Comparison of ENCODE assay signal across 8 cellular contexts in genomic region chr10:4512557-4513286, GRCh38.
DNase-seq lines count a peak whose midpoint lies in the region; ATAC-seq and TF ChIP-seq lines count a peak whose summit lies in the region.

No MANE protein-coding gene starts in this region.

- no peaks in the 10 kb centered on the region for H4K20me1 ChIP-seq in mammary epithelial cell (ENCODE audit: insufficient read depth, low read length)

- H3K4me1 ChIP-seq in mammary epithelial cell (ENCODE audit: insufficient read depth, low read length): peaks cover 5% of the 10 kb centered on the region
- H3K4me1 ChIP-seq in right lobe of liver: no peaks in the 10 kb centered on the region

- no peaks in the 10 kb centered on the region for H3K79me2 ChIP-seq in mammary epithelial cell (ENCODE audit: insufficient read depth, low read length)

- H3K4me2 ChIP-seq in mammary epithelial cell (ENCODE audit: insufficient read depth, low read depth, low read length): no peak overlapping the region

- H3K27me3 ChIP-seq in mammary epithelial cell (ENCODE audit: insufficient read depth, low read length): no peaks in the 10 kb centered on the region
- no peaks in the 10 kb centered on the region for H3K27me3 ChIP-seq in right lobe of liver

- no peak overlapping the region for H3K27ac ChIP-seq in mammary epithelial cell (ENCODE audit: insufficient read depth, low read depth, low read length)
- no peak overlapping the region for H3K27ac ChIP-seq in right lobe of liver

- H3K36me3 ChIP-seq in mammary epithelial cell (ENCODE audit: insufficient read depth, low read length) (no peaks in the 10 kb centered on the region), right lobe of liver (no peaks in the 10 kb centered on the region)

- dilution Hi-C loops in mammary epithelial cell (cut with HindIII; ENCODE audit: low sequenced_read_pairs): no loop called here

- CTCF ChIA-PET in mammary epithelial cell (lab: Charles Lee; ENCODE audit: low non-redundant PET): interaction anchor here (0.6 kb wide), 1 partner anchor 1012 kb away, joined by 6 read pairs; no protein-coding TSS in a partner anchor

- TF ChIP-seq POLR2A in right lobe of liver (IDR thresholded peaks at IDR 0.05): no peak

- intact Hi-C loops in mammary epithelial cell (cut with micrococcal nuclease): loop anchor here (1.0 to 10.0 kb wide), 7 partner anchors 29 to 1318 kb away; partner anchors contain the start of gene KLF6
- intact Hi-C loops in right lobe of liver (cut with DNase I): no loop called here

- H2AFZ ChIP-seq in mammary epithelial cell (ENCODE audit: low read depth, low read length): peak overlapping the region; percentile 68

- in situ Hi-C loops in Caki2 (cut with HindIII; ENCODE audit: low pct_unique_long_range_greater_than_20kb, low sequenced_read_pairs) (no loop called here), mammary epithelial cell (cut with MboI; ENCODE audit: low sequenced_read_pairs in 2 of 2) (loop anchor here (10.0 to 25.0 kb wide), 2 partner anchors 250 to 252 kb away; no protein-coding TSS in a partner anchor)

- H3K4me3 ChIP-seq in mammary epithelial cell (replicated peaks in 1 of 3; ENCODE audit: insufficient read depth in 1 of 3, low read depth in 2 of 3, low read length in 3 of 3) (no peak overlapping the region), right lobe of liver (no peak overlapping the region)

- BruUV-seq in mammary epithelial cell (replicated peaks; lab: Mats Ljungman, UMichigan): TSS peak; percentile 29

- 48% methylated on average over 5 of the region's 6 CpGs for WGBS in mammary epithelial cell (ENCODE audit: low coverage, missing lambda C conversion rate)
- WGBS in right lobe of liver (ENCODE audit: insufficient coverage, low coverage, low lambda C conversion rate, missing lambda C conversion rate): 37% methylated on average over 6 of the region's 6 CpGs

- peak; percentile 79 to 85 for TF ChIP-seq CTCF in mammary epithelial cell (conservative IDR thresholded peaks at IDR 0.05 in 1 of 2, IDR thresholded peaks at IDR 0.05 in 1 of 2; ENCODE audit: extremely low read depth in 1 of 2, insufficient read depth in 1 of 2, low read depth in 1 of 2, low read length in 2 of 2)
- peak; percentile 17 to 41 (median 31) for TF ChIP-seq CTCF in right lobe of liver (IDR thresholded peaks at IDR 0.05)

- H3K9ac ChIP-seq in mammary epithelial cell (ENCODE audit: insufficient read depth, low read length): no peak overlapping the region

- H3K9me3 ChIP-seq in mammary epithelial cell (replicated peaks; ENCODE audit: insufficient read depth, low read length) (no peaks in the 10 kb centered on the region), right lobe of liver (no peaks in the 10 kb centered on the region)

- DNase-seq in Caki2 (ENCODE audit: low read depth) (peak; percentile 46), LHCN-M2 (ENCODE audit: low read depth) (peak; percentile 80), mammary epithelial cell (peak; percentile 70), right lobe of liver (no peak), NCI-H1694 (lab: John Stamatoyannopoulos, UW) (no peak)
- no peak for DNase-seq in activated CD8-positive, alpha-beta memory T cell treated with anti-CD3 and anti-CD28 coated beads, Interleukin-2, amount 50 U/mL, for 4 hours

- peak in 3 of 4 donors; percentile 62 to 66 (median 62) for ATAC-seq in right lobe of liver
- ATAC-seq in GM18870 (IDR thresholded peaks at IDR 0.05; ENCODE audit: unreplicated experiment): no peak
- ATAC-seq in GM18520 (IDR thresholded peaks at IDR 0.05; ENCODE audit: unreplicated experiment): no peak

Comparison
In these comparisons a context has a peak if more than half of its experiments do, and no peak if none do; other contexts are left out.
1. DNase-seq: peak in Caki2 (single experiment), LHCN-M2 (single experiment) and mammary epithelial cell (single experiment); none in right lobe of liver (0 of 3), activated CD8-positive, alpha-beta memory T cell treated with anti-CD3 and anti-CD28 coated beads, Interleukin-2, amount 50 U/mL, for 4 hours (single experiment) and NCI-H1694 (single experiment).
2. ATAC-seq: peak in right lobe of liver (3 of 4); none in GM18870 (single experiment) and GM18520 (single experiment).